Comparison of ENCODE assay signal across 18 cellular contexts in the genomic region with DNA sequence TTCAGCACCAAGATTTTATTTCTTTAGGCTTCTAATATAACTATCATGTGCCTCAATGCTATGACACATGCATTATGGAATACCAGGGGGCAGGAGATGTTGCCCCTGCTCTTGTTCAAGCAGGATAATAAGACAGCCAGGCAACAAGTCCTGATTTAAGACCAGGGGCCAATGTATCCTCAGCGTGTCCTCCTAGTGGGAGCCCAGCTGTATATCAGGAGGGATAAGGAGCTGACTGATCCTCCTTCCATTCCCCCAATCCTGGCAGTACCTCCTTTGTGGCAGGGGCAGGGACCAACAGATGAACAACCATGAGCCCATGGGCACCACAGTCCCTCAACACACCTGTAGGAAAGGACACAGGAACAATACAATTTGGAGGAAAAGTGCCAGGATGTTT. TPM values are rescaled to one million over a fixed set of nuclear protein-coding genes. Genes with fewer than 3 reads are reported as not detected.
DNase-seq lines count a peak whose midpoint lies in the region; ATAC-seq and TF ChIP-seq lines count a peak whose summit lies in the region.
"Had no signal": no experiment of that assay in that cellular context is flagged by ENCODE, and none has a peak within 500 bp of the region (broad histone marks: within the 10 kb centered on the region; RNA-seq: fewer than 3 reads in every experiment).

No MANE protein-coding gene starts in this region.

- peaks cover 30% of the 10 kb centered on the region for H3K4me1 Mint-ChIP-seq in WTC11

- peaks cover 7 to 60% (median 49%) of the 10 kb centered on the region in 5 donors for H3K4me1 ChIP-seq in subcutaneous abdominal adipose tissue (ENCODE audit: control insufficient read depth in 5 of 5, insufficient read depth in 5 of 5, low read length in 5 of 5)
- H3K4me1 ChIP-seq: neural progenitor cell had no signal

- no peak overlapping the region for H3K27ac Mint-ChIP-seq in WTC11
- H3K27ac Mint-ChIP-seq: activated CD4-positive, alpha-beta T cell treated with anti-CD3 and anti-CD28 coated beads, Interleukin-2, amount 10 ng/mL, durations not matched to agents 7 days and 5 days; activated naive CD4-positive, alpha-beta T cell treated with anti-CD3 and anti-CD28 coated beads, Interleukin-2, amount 10 ng/mL, durations not matched to agents 7 days and 5 days; B cell; neural progenitor cell had no signal

- H3K36me3 Mint-ChIP-seq in WTC11: peaks cover 23% of the 10 kb centered on the region

- H3K27me3 Mint-ChIP-seq in WTC11 (ENCODE audit: low read depth): no peaks in the 10 kb centered on the region

- peaks cover 11 to 20% (median 17%) of the 10 kb centered on the region in 5 donors for H3K36me3 ChIP-seq in subcutaneous abdominal adipose tissue (ENCODE audit: control insufficient read depth in 5 of 5, insufficient read depth in 5 of 5, low read length in 5 of 5)
- H3K36me3 ChIP-seq: neural progenitor cell had no signal

- ATAC-seq in WTC11 (peak; percentile 60), GM21619 (IDR thresholded peaks at IDR 0.05; ENCODE audit: unreplicated experiment) (no peak)

- H3K27ac ChIP-seq in subcutaneous abdominal adipose tissue (ENCODE audit: low read depth, low read length): peak overlapping the region; percentile 63
- H3K27ac ChIP-seq: KMS-11, neural progenitor cell, SJCRH30 had no signal

- H3K9me3 Mint-ChIP-seq in WTC11: peaks cover 10% of the 10 kb centered on the region
- H3K9me3 Mint-ChIP-seq: activated CD4-positive, alpha-beta T cell treated with anti-CD3 and anti-CD28 coated beads, Interleukin-2, amount 10 ng/mL, durations not matched to agents 7 days and 5 days; activated naive CD4-positive, alpha-beta T cell treated with anti-CD3 and anti-CD28 coated beads, Interleukin-2, amount 10 ng/mL, durations not matched to agents 7 days and 5 days had no signal

- TF ChIP-seq CTCF in WTC11 (IDR thresholded peaks at IDR 0.05): no peak

- no peak overlapping the region for H3K4me3 ChIP-seq in subcutaneous abdominal adipose tissue (ENCODE audit: low read depth in 1 of 5, low read length in 5 of 5)
- H3K4me3 ChIP-seq: neural progenitor cell, SJCRH30 had no signal

- no peak overlapping the region for H3K9ac ChIP-seq in subcutaneous abdominal adipose tissue (ENCODE audit: low read length in 5 of 5)
- H3K9ac ChIP-seq: KMS-11, neural progenitor cell had no signal

- no peaks in the 10 kb centered on the region for H3K27me3 ChIP-seq in subcutaneous abdominal adipose tissue (ENCODE audit: control insufficient read depth in 5 of 5, insufficient read depth in 4 of 5, low read length in 5 of 5)
- H3K27me3 ChIP-seq: neural progenitor cell, SJCRH30 had no signal

- POLR2A ChIA-PET in WTC11 (lab: Charles Lee): no interaction called here

- CTCF ChIA-PET in WTC11 (lab: Charles Lee): interaction anchor here (0.5 to 1.0 kb wide), 2 partner anchors 29 to 226 kb away, joined by 4 to 5 read pairs; a partner anchor contains a TSS

- DNase-seq in ELR (ENCODE audit: low read depth) (peak; percentile 19), WTC11 (ENCODE audit: low spot score) (no peak), iPS-NIHi11 (ENCODE audit: low spot score) (peak; percentile 19), DMS79 (lab: John Stamatoyannopoulos, UW) (no peak), OCI-M1 (lab: John Stamatoyannopoulos, UW) (no peak)
- DNase-seq in activated naive CD4-positive, alpha-beta T cell treated with anti-CD3 and anti-CD28 coated beads, Interleukin-2, amount 50 U/mL, for 16 hours: no peak
- DNase-seq: activated CD4-positive, alpha-beta T cell treated with anti-CD3 and anti-CD28 coated beads, Interleukin-2, amount 10 ng/mL, durations not matched to agents 7 days and 5 days; activated naive CD4-positive, alpha-beta T cell treated with anti-CD3 and anti-CD28 coated beads, Interleukin-2, amount 10 ng/mL, durations not matched to agents 7 days and 5 days; DMS 273 treated with DMSO at 0.1 percent for 48 hours; foreskin fibroblast; mammary epithelial cell; SJCRH30; stimulated activated CD4-positive, alpha-beta T cell treated with anti-CD3 and anti-CD28 coated beads, Interleukin-4, amount 100 ng/mL, for 24 hours had no signal

- H3K4me3 Mint-ChIP-seq in WTC11: no peak overlapping the region
- H3K4me3 Mint-ChIP-seq: activated CD4-positive, alpha-beta T cell treated with anti-CD3 and anti-CD28 coated beads, Interleukin-2, amount 10 ng/mL, durations not matched to agents 7 days and 5 days; activated naive CD4-positive, alpha-beta T cell treated with anti-CD3 and anti-CD28 coated beads, Interleukin-2, amount 10 ng/mL, durations not matched to agents 7 days and 5 days; B cell; neural progenitor cell had no signal

- no peaks in the 10 kb centered on the region for H3K9me3 ChIP-seq in subcutaneous abdominal adipose tissue (ENCODE audit: control insufficient read depth in 5 of 5, low read length in 5 of 5)
- H3K9me3 ChIP-seq: SJCRH30 had no signal

TF ChIP-seq in WTC11, 78 proteins besides CTCF, POLR2A, EP300 and RAD21:
- TF ChIP-seq TCF7 (CRISPR knock-in tag; IDR thresholded peaks at IDR 0.05; ENCODE audit: low read depth): no peak
- no peak for TF ChIP-seq OVOL2 (CRISPR knock-in tag; IDR thresholded peaks at IDR 0.05; ENCODE audit: borderline replicate concordance)
- no peak for TF ChIP-seq SOX15 (CRISPR knock-in tag; IDR thresholded peaks at IDR 0.05)
- TF ChIP-seq, protein P1, sequence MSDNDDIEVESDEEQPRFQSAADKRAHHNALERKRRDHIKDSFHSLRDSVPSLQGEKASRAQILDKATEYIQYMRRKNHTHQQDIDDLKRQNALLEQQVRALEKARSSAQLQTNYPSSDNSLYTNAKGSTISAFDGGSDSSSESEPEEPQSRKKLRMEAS (CRISPR knock-in tag; IDR thresholded peaks at IDR 0.05): no peak
- TF ChIP-seq ATF1 (CRISPR knock-in tag; IDR thresholded peaks at IDR 0.05): no peak
- no peak for TF ChIP-seq ZNF671 (CRISPR knock-in tag; IDR thresholded peaks at IDR 0.05)
- TF ChIP-seq, protein P2, sequence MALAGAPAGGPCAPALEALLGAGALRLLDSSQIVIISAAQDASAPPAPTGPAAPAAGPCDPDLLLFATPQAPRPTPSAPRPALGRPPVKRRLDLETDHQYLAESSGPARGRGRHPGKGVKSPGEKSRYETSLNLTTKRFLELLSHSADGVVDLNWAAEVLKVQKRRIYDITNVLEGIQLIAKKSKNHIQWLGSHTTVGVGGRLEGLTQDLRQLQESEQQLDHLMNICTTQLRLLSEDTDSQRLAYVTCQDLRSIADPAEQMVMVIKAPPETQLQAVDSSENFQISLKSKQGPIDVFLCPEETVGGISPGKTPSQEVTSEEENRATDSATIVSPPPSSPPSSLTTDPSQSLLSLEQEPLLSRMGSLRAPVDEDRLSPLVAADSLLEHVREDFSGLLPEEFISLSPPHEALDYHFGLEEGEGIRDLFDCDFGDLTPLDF (CRISPR knock-in tag; IDR thresholded peaks at IDR 0.05): no peak
- TF ChIP-seq, protein P3, sequence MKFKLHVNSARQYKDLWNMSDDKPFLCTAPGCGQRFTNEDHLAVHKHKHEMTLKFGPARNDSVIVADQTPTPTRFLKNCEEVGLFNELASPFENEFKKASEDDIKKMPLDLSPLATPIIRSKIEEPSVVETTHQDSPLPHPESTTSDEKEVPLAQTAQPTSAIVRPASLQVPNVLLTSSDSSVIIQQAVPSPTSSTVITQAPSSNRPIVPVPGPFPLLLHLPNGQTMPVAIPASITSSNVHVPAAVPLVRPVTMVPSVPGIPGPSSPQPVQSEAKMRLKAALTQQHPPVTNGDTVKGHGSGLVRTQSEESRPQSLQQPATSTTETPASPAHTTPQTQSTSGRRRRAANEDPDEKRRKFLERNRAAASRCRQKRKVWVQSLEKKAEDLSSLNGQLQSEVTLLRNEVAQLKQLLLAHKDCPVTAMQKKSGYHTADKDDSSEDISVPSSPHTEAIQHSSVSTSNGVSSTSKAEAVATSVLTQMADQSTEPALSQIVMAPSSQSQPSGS (CRISPR knock-in tag; IDR thresholded peaks at IDR 0.05; ENCODE audit: borderline replicate concordance, low read depth): no peak
- no peak for TF ChIP-seq ZNF263 (CRISPR knock-in tag; IDR thresholded peaks at IDR 0.05; ENCODE audit: low read depth)

RNA-seq across cellular contexts. Expression of a gene that starts 29.3 kb away (rescaled TPM):
- total RNA-seq in WTC11 (2021): 50.2 to 60.8 TPM (median 55.9 TPM) in 3 replicates

RNA-seq across cellular contexts. Expression of a gene that starts 57.8 kb away (rescaled TPM):
- total RNA-seq in WTC11 (2021): 115 to 150 TPM (median 119 TPM) in 3 replicates

Comparison
In these comparisons a context has a peak if more than half of its experiments do, and no peak if none do; other contexts are left out.
1. DNase-seq: peak in ELR (single experiment) and iPS-NIHi11 (single experiment); none in WTC11 (single experiment), DMS79 (single experiment), OCI-M1 (single experiment) and activated naive CD4-positive, alpha-beta T cell treated with anti-CD3 and anti-CD28 coated beads, Interleukin-2, amount 50 U/mL, for 16 hours (single experiment).